In genomic region chr11:103633037-103633788, GRCh38 we compare ENCODE assay signal across 15 cellular contexts.
DNase-seq lines count a peak whose midpoint lies in the region; ATAC-seq and TF ChIP-seq lines count a peak whose summit lies in the region.
"Had no signal": no experiment of that assay in that cellular context is flagged by ENCODE, and none has a peak within 500 bp of the region (broad histone marks: within the 10 kb centered on the region; RNA-seq: fewer than 3 reads in every experiment).

No MANE protein-coding gene starts in this region.

- DNase-seq in AG08395 (ENCODE audit: low spot score) = peak; percentile 72
- DNase-seq in HT1080 (ENCODE audit: low read depth) = peak; percentile 25
- peak; percentile 33 for DNase-seq in cerebellar cortex (ENCODE audit: low spot score)
- peak; percentile 29 for DNase-seq in kidney epithelial cell (ENCODE audit: low read depth)
- no peak for DNase-seq in GDM1 (lab: John Stamatoyannopoulos, UW)
- no peak for DNase-seq in hepatocyte (ENCODE audit: low spot score)
- DNase-seq: activated naive CD8-positive, alpha-beta T cell treated with anti-CD3 and anti-CD28 coated beads, Interleukin-2, amount 10 ng/mL, durations not matched to agents 7 days and 5 days; hippocampal formation; NCI-H1092 treated with DMSO at 0.1 percent for 48 hours; NCI-H748 treated with DMSO at 0.1 percent for 48 hours; SHP77 treated with DMSO at 0.1 percent for 48 hours; stimulated activated naive CD8-positive, alpha-beta T cell treated with anti-CD3 and anti-CD28 coated beads, Interleukin-15, amount 100 ng/mL, for 72 hours had no signal

- no peak overlapping the region for H2AFZ ChIP-seq in hepatocyte

- H3K36me3 ChIP-seq in kidney epithelial cell (ENCODE audit: control insufficient read depth, insufficient read depth, low read length) (no peaks in the 10 kb centered on the region), hepatocyte (replicated peaks; ENCODE audit: insufficient read depth, low read depth) (no peaks in the 10 kb centered on the region)

- H3K9me2 ChIP-seq in hepatocyte (replicated peaks; ENCODE audit: insufficient read depth) = no peaks in the 10 kb centered on the region

- H3K27me3 ChIP-seq in kidney epithelial cell (ENCODE audit: control insufficient read depth, insufficient read depth, low read length) (no peaks in the 10 kb centered on the region), hepatocyte (no peaks in the 10 kb centered on the region)

- no peaks in the 10 kb centered on the region for H4K20me1 ChIP-seq in hepatocyte (ENCODE audit: insufficient read depth, poor library complexity, severe bottlenecking)

- no peak overlapping the region for H3K4me2 ChIP-seq in hepatocyte

- no peaks in the 10 kb centered on the region for H3K79me2 ChIP-seq in hepatocyte

- no peaks in the 10 kb centered on the region for H3K9me3 ChIP-seq in hepatocyte (ENCODE audit: low read depth)

- TF ChIP-seq CTCF in kidney epithelial cell (IDR thresholded peaks at IDR 0.05; ENCODE audit: insufficient read depth, low read length, poor library complexity, severe bottlenecking) (no peak), hepatocyte (IDR thresholded peaks at IDR 0.05; ENCODE audit: poor library complexity) (no peak)

- 95% methylated on average over 1 of the region's 1 CpG for WGBS in hepatocyte (ENCODE audit: low lambda C conversion rate, missing lambda C conversion rate)

- H3K27ac ChIP-seq in hepatocyte = no peak overlapping the region

- H3K4me1 ChIP-seq in hepatocyte (ENCODE audit: insufficient read depth) = no peaks in the 10 kb centered on the region

- H3K4me3 ChIP-seq in kidney epithelial cell (ENCODE audit: low read depth, low read length) (no peak overlapping the region), hepatocyte (no peak overlapping the region)

- ATAC-seq in HG02763 (IDR thresholded peaks at IDR 0.05; ENCODE audit: unreplicated experiment) (no peak), GM18858 (IDR thresholded peaks at IDR 0.05; ENCODE audit: unreplicated experiment) (no peak)
- ATAC-seq: sciatic nerve; stimulated activated naive CD8-positive, alpha-beta T cell treated with anti-CD3 and anti-CD28 coated beads, Interleukin-15, amount 100 ng/mL, for 72 hours had no signal

Comparison
In these comparisons a context has a peak if more than half of its experiments do, and no peak if none do; other contexts are left out.
1. DNase-seq: peak in AG08395 (single experiment), HT1080 (single experiment), cerebellar cortex (single experiment) and kidney epithelial cell (single experiment); none in GDM1 (single experiment) and hepatocyte (single experiment).